In genomic region chr5:135950611-135951010, GRCh38 we compare ENCODE assay signal across 35 cellular contexts. TPM values are rescaled to one million over a fixed set of nuclear protein-coding genes. Genes with fewer than 3 reads are reported as not detected.
DNase-seq lines count a peak whose midpoint lies in the region; ATAC-seq and TF ChIP-seq lines count a peak whose summit lies in the region.
"Had no signal": no experiment of that assay in that cellular context is flagged by ENCODE, and none has a peak within 500 bp of the region (broad histone marks: within the 10 kb centered on the region; RNA-seq: fewer than 3 reads in every experiment).

No MANE protein-coding gene starts in this region.

- no peaks in the 10 kb centered on the region for H3K36me3 ChIP-seq in fibroblast of lung (ENCODE audit: control insufficient read depth, insufficient read depth, low read length)
- H3K36me3 ChIP-seq: upper lobe of left lung had no signal

- H3K9me3 ChIP-seq in fibroblast of lung (ENCODE audit: control insufficient read depth, insufficient read depth, low read depth, low read length) = no peaks in the 10 kb centered on the region
- H3K9me3 ChIP-seq in right cardiac atrium (ENCODE audit: control insufficient read depth, low read length) = no peaks in the 10 kb centered on the region
- H3K9me3 ChIP-seq: upper lobe of left lung had no signal

- H3K4me3 ChIP-seq in AG04449 (ENCODE audit: low read depth, low read length) (no peak overlapping the region), fibroblast of lung (replicated peaks in 1 of 4; ENCODE audit: control extremely low read depth in 1 of 4, insufficient read depth in 1 of 4, low read depth in 3 of 4, low read length in 4 of 4) (no peak overlapping the region), right cardiac atrium (ENCODE audit: low read length) (no peak overlapping the region)
- H3K4me3 ChIP-seq: dorsolateral prefrontal cortex, skin epidermis, upper lobe of left lung had no signal

- DNase-seq in AG04449 (ENCODE audit: low read depth, low spot score) (peak; percentile 33), GM03348 (ENCODE audit: low spot score) (peak; percentile 32), RPMI7951 (ENCODE audit: low read depth) (peak; percentile 31), fibroblast of lung (ENCODE audit: low read depth in 2 of 2) (peak; percentile 33 to 61), right cardiac atrium (no peak)
- no peak for DNase-seq in activated naive CD8-positive, alpha-beta T cell treated with anti-CD3 and anti-CD28 coated beads, Interleukin-2, amount 50 U/mL, for 24 hours
- DNase-seq: activated CD4-positive, alpha-beta T cell treated with anti-CD3 and anti-CD28 coated beads for 4 hours; activated CD8-positive, alpha-beta memory T cell treated with anti-CD3 and anti-CD28 coated beads for 24 hours; activated naive CD4-positive, alpha-beta T cell; activated T-cell treated with anti-CD3 and anti-CD28 coated beads, Interleukin-2, amount 50 U/mL, for 24 hours; caudate nucleus; dorsolateral prefrontal cortex; KBM-7; midbrain; MM.1S; naive thymus-derived CD8-positive, alpha-beta T cell; NCI-H1694; NCI-H2171 treated with DMSO at 0.1 percent for 48 hours; NCI-H524; NK-92 treated with Interleukin-12 subunit alpha and Interleukin-12 subunit beta, amount 100 ng/mL, for 24 hours; stimulated activated CD4-positive, alpha-beta T cell treated with anti-CD3 and anti-CD28 coated beads, Interleukin-2, amount 100 ng/mL, for 24 hours; substantia nigra; T-helper 17 cell; upper lobe of left lung had no signal

- POLR2A ChIA-PET in AG04449 (lab: Yijun Ruan, JAX) = interaction anchor here (1.3 kb wide), 1 partner anchor 78 kb away, joined by 3 read pairs; the partner anchor contains the start of gene TGFBI

- CTCF ChIA-PET in AG04449 (lab: Yijun Ruan, JAX) = interaction anchor here (1.0 to 5.8 kb wide), 9 partner anchors 8 to 223 kb away, joined by 3 to 28 read pairs (median 3); partner anchors contain the start of gene TGFBI

- no peak overlapping the region for H3K9ac ChIP-seq in fibroblast of lung (ENCODE audit: insufficient read depth, low read length)

- 66% methylated on average over 3 of the region's 3 CpGs for WGBS in right cardiac atrium

- no peaks in the 10 kb centered on the region for H3K36me3 Mint-ChIP-seq in activated naive CD8-positive, alpha-beta T cell treated with anti-CD3 and anti-CD28 coated beads, Interleukin-2, amount 50 U/mL, for 24 hours (ENCODE audit: low read depth)
- H3K36me3 Mint-ChIP-seq: CD14-positive monocyte; naive thymus-derived CD8-positive, alpha-beta T cell had no signal

- H3K4me1 ChIP-seq in fibroblast of lung (ENCODE audit: control insufficient read depth, extremely low read depth, insufficient read depth, low read length) = peaks cover 3% of the 10 kb centered on the region
- H3K4me1 ChIP-seq in right cardiac atrium (ENCODE audit: control insufficient read depth, insufficient read depth, low read length) = no peaks in the 10 kb centered on the region
- H3K4me1 ChIP-seq: upper lobe of left lung had no signal

- no peaks in the 10 kb centered on the region for H3K79me2 ChIP-seq in fibroblast of lung (ENCODE audit: control insufficient read depth, insufficient read depth, low read length)

- H4K20me1 ChIP-seq in fibroblast of lung (ENCODE audit: control insufficient read depth, extremely low read depth, insufficient read depth, low read length) = no peaks in the 10 kb centered on the region

- ATAC-seq in activated naive CD8-positive, alpha-beta T cell treated with anti-CD3 and anti-CD28 coated beads, Interleukin-2, amount 50 U/mL, for 24 hours = no peak
- ATAC-seq in GM18520 (IDR thresholded peaks at IDR 0.05; ENCODE audit: unreplicated experiment) (no peak), right cardiac atrium (no peak), GM18873 (IDR thresholded peaks at IDR 0.05; ENCODE audit: low FRiP score, unreplicated experiment) (no peak)
- ATAC-seq: naive thymus-derived CD8-positive, alpha-beta T cell; T-helper 17 cell had no signal

- H3K4me2 ChIP-seq in fibroblast of lung (ENCODE audit: extremely low read depth, insufficient read depth, low read length) = no peak overlapping the region

- H3K4me1 Mint-ChIP-seq in activated naive CD8-positive, alpha-beta T cell treated with anti-CD3 and anti-CD28 coated beads, Interleukin-2, amount 50 U/mL, for 24 hours = no peaks in the 10 kb centered on the region
- H3K4me1 Mint-ChIP-seq: naive thymus-derived CD8-positive, alpha-beta T cell had no signal

- no peak overlapping the region for H3K27ac ChIP-seq in fibroblast of lung (ENCODE audit: insufficient read depth, low read length)
- no peak overlapping the region for H3K27ac ChIP-seq in right cardiac atrium (ENCODE audit: low read length)
- H3K27ac ChIP-seq: dorsolateral prefrontal cortex, skin epidermis, upper lobe of left lung had no signal

- H3K27ac Mint-ChIP-seq in activated naive CD8-positive, alpha-beta T cell treated with anti-CD3 and anti-CD28 coated beads, Interleukin-2, amount 50 U/mL, for 24 hours = no peak overlapping the region
- H3K27ac Mint-ChIP-seq: activated T-cell treated with anti-CD3 and anti-CD28 coated beads, Interleukin-2, amount 50 U/mL, for 24 hours; CD14-positive monocyte; naive thymus-derived CD8-positive, alpha-beta T cell; T-helper 17 cell had no signal

- H3K27me3 Mint-ChIP-seq in activated naive CD8-positive, alpha-beta T cell treated with anti-CD3 and anti-CD28 coated beads, Interleukin-2, amount 50 U/mL, for 24 hours = peaks cover 12% of the 10 kb centered on the region

- intact Hi-C loops in right cardiac atrium (cut with DNase I) = no loop called here

- H3K9me3 Mint-ChIP-seq in activated naive CD8-positive, alpha-beta T cell treated with anti-CD3 and anti-CD28 coated beads, Interleukin-2, amount 50 U/mL, for 24 hours = no peaks in the 10 kb centered on the region
- H3K9me3 Mint-ChIP-seq: activated T-cell treated with anti-CD3 and anti-CD28 coated beads, Interleukin-2, amount 50 U/mL, for 24 hours; naive thymus-derived CD8-positive, alpha-beta T cell had no signal

- H3K27me3 ChIP-seq in fibroblast of lung (ENCODE audit: control insufficient read depth, insufficient read depth, low read length) = no peaks in the 10 kb centered on the region
- H3K27me3 ChIP-seq in right cardiac atrium (ENCODE audit: control insufficient read depth, insufficient read depth) = no peaks in the 10 kb centered on the region
- H3K27me3 ChIP-seq: upper lobe of left lung had no signal

- TF ChIP-seq CTCF in AG04449 (IDR thresholded peaks at IDR 0.05; ENCODE audit: insufficient read depth, low read length, missing control alignments) (no peak), fibroblast of lung (conservative IDR thresholded peaks at IDR 0.05 in 1 of 2, IDR thresholded peaks at IDR 0.05 in 1 of 2; ENCODE audit: low read depth in 1 of 2, low read length in 2 of 2) (no peak)

- H3K4me3 Mint-ChIP-seq in activated naive CD8-positive, alpha-beta T cell treated with anti-CD3 and anti-CD28 coated beads, Interleukin-2, amount 50 U/mL, for 24 hours = no peak overlapping the region
- H3K4me3 Mint-ChIP-seq: activated T-cell treated with anti-CD3 and anti-CD28 coated beads, Interleukin-2, amount 50 U/mL, for 24 hours; CD14-positive monocyte; naive thymus-derived CD8-positive, alpha-beta T cell; T-helper 17 cell had no signal

- H2AFZ ChIP-seq in fibroblast of lung (ENCODE audit: low read length) = no peak overlapping the region

RNA-seq across cellular contexts. Expression of gene LECT2, which starts 4.2 kb away (rescaled TPM):
- not detected in 2 replicates for total RNA-seq in RPMI7951 (2014; rRNA removed; shearing (Covaris generic))
- total RNA-seq in fibroblast of lung (not detected in 2 replicates), right cardiac atrium (not detected)
- polyA plus RNA-seq in fibroblast of lung (not detected in 2 replicates), right cardiac atrium (not detected)
- polyA plus RNA-seq in fibroblast of lung (2012) = not detected in 2 replicates
- polyA minus RNA-seq in fibroblast of lung (ENCODE audit: low replicate concordance) = not detected in 2 replicates
- total RNA-seq: dorsolateral prefrontal cortex; epithelial cell of proximal tubule; glomerular endothelial cell; HT-29; naive thymus-derived CD8-positive, alpha-beta T cell; omental fat pad; SK-MEL-5; T-helper 17 cell; upper lobe of left lung had no signal
- polyA plus RNA-seq: CD14-positive monocyte; keratinocyte; naive thymus-derived CD8-positive, alpha-beta T cell had no signal

RNA-seq across cellular contexts. Expression of gene IL9, which starts 55.0 kb away (rescaled TPM):
- not detected in 2 replicates for total RNA-seq in RPMI7951 (2014; rRNA removed; shearing (Covaris generic))
- total RNA-seq in fibroblast of lung (not detected in 2 replicates), right cardiac atrium (not detected)
- polyA plus RNA-seq in fibroblast of lung (not detected in 2 replicates), right cardiac atrium (not detected)
- not detected in 2 replicates for polyA plus RNA-seq in fibroblast of lung (2012)
- not detected in 2 replicates for polyA minus RNA-seq in fibroblast of lung (ENCODE audit: low replicate concordance)
- total RNA-seq: dorsolateral prefrontal cortex; epithelial cell of proximal tubule; glomerular endothelial cell; HT-29; liver; naive thymus-derived CD8-positive, alpha-beta T cell; omental fat pad; SK-MEL-5; T-helper 17 cell; upper lobe of left lung had no signal
- polyA plus RNA-seq: CD14-positive monocyte; keratinocyte; liver; naive thymus-derived CD8-positive, alpha-beta T cell had no signal

Comparison
In these comparisons a context has a peak if more than half of its experiments do, and no peak if none do; other contexts are left out.
1. DNase-seq: peak in AG04449 (single experiment), GM03348 (single experiment), RPMI7951 (single experiment) and fibroblast of lung (2 of 2); none in activated naive CD8-positive, alpha-beta T cell treated with anti-CD3 and anti-CD28 coated beads, Interleukin-2, amount 50 U/mL, for 24 hours (single experiment) and right cardiac atrium (0 of 3).